ENCODE assay signal across 8 cellular contexts in the genomic region with DNA sequence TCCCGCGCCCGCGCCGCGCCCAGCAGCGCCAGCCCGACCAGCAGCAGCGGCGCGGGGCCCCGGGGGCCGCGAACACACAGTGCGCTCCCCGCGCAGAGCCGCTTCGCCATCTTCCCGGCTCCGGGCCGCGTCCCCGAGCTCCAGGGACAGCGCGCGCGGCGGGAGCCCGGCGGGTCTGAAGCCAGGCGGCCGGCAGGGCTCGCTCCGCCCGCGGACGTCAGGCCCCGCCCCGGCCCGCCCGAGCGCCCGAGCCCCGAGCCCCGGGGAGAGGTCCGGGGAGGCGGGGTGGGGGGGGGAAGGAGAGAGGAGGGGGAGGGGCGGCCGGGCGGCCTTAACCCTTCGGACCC. TPM values are rescaled to one million over a fixed set of nuclear protein-coding genes. Genes with fewer than 3 reads are reported as not detected.
A peak's percentile ranks its signal among the peaks of the same experiment; 100 is the strongest.
DNase-seq lines count a peak whose midpoint lies in the region; ATAC-seq and TF ChIP-seq lines count a peak whose summit lies in the region.

A gene with protein sequence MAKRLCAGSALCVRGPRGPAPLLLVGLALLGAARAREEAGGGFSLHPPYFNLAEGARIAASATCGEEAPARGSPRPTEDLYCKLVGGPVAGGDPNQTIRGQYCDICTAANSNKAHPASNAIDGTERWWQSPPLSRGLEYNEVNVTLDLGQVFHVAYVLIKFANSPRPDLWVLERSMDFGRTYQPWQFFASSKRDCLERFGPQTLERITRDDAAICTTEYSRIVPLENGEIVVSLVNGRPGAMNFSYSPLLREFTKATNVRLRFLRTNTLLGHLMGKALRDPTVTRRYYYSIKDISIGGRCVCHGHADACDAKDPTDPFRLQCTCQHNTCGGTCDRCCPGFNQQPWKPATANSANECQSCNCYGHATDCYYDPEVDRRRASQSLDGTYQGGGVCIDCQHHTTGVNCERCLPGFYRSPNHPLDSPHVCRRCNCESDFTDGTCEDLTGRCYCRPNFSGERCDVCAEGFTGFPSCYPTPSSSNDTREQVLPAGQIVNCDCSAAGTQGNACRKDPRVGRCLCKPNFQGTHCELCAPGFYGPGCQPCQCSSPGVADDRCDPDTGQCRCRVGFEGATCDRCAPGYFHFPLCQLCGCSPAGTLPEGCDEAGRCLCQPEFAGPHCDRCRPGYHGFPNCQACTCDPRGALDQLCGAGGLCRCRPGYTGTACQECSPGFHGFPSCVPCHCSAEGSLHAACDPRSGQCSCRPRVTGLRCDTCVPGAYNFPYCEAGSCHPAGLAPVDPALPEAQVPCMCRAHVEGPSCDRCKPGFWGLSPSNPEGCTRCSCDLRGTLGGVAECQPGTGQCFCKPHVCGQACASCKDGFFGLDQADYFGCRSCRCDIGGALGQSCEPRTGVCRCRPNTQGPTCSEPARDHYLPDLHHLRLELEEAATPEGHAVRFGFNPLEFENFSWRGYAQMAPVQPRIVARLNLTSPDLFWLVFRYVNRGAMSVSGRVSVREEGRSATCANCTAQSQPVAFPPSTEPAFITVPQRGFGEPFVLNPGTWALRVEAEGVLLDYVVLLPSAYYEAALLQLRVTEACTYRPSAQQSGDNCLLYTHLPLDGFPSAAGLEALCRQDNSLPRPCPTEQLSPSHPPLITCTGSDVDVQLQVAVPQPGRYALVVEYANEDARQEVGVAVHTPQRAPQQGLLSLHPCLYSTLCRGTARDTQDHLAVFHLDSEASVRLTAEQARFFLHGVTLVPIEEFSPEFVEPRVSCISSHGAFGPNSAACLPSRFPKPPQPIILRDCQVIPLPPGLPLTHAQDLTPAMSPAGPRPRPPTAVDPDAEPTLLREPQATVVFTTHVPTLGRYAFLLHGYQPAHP (N-terminal part only) (minus strand): TSS at position 177 of the 347 bp plus-strand sequence. CDS start 67 bp downstream, at position 110.

- H3K4me2 ChIP-seq in SK-N-SH = peak within 1 kb of the TSS; percentile 84

- H4K20me1 ChIP-seq in SK-N-SH (ENCODE audit: insufficient read depth) = peaks cover 24% of the 10 kb centered on the region

- H3F3A ChIP-seq in SK-N-SH (replicated peaks; ENCODE audit: insufficient read depth) = peaks cover 13% of the 10 kb centered on the region

- POLR2A ChIA-PET in BJ (lab: Charles Lee) (no interaction called here), SK-N-SH (lab: Yijun Ruan, JAX) (interaction anchor here (1.6 to 1.8 kb wide), 2 partner anchors 15 to 20 kb away, joined by 4 read pairs; a partner anchor contains a TSS)

- TF ChIP-seq EP300 in SK-N-SH (IDR thresholded peaks at IDR 0.05; ENCODE audit: borderline replicate concordance in 1 of 2, low read depth in 1 of 2, low read length in 1 of 2) = no peak

- H3K9me2 ChIP-seq in SK-N-SH = no peaks in the 10 kb centered on the region

- WGBS in SK-N-SH (ENCODE audit: low lambda C conversion rate) = no CpG with 5 or more reads among the region's 52 CpGs

- H3K79me2 ChIP-seq in SK-N-SH (ENCODE audit: insufficient read depth) = peaks cover 28% of the 10 kb centered on the region

- H3K9me3 ChIP-seq in SK-N-SH = no peaks in the 10 kb centered on the region
- H3K9me3 ChIP-seq in mucosa of rectum (ENCODE audit: control insufficient read depth in 2 of 2, low read length in 2 of 2) = no peaks in the 10 kb centered on the region

- peak within 1 kb of the TSS; percentile 57 for H3K4me3 ChIP-seq in BJ (ENCODE audit: low read depth, low read length)
- peak within 1 kb of the TSS; percentile 77 to 89 for H3K4me3 ChIP-seq in SK-N-SH (ENCODE audit: low read depth in 2 of 2, low read length in 1 of 2)
- peak within 1 kb of the TSS; percentile 55 to 57 for H3K4me3 ChIP-seq in mucosa of rectum (ENCODE audit: low read length in 2 of 2)

- H3K9ac ChIP-seq in SK-N-SH (peak within 1 kb of the TSS; percentile 80), mucosa of rectum (ENCODE audit: low read depth in 1 of 2, low read length in 2 of 2) (peak within 1 kb of the TSS in 1 of 2 donors; percentile 48)

- no peak for ATAC-seq in HG02763 (IDR thresholded peaks at IDR 0.05; ENCODE audit: unreplicated experiment)

- CTCF ChIA-PET in BJ (lab: Yijun Ruan, JAX) (interaction anchor here (0.6 to 5.8 kb wide), 3 partner anchors 9 to 63 kb away, joined by 3 to 55 read pairs (median 3); a partner anchor contains a TSS), SK-N-SH (lab: Yijun Ruan, JAX) (interaction anchor here (1.6 to 12.0 kb wide), 5 partner anchors 13 to 65 kb away, joined by 3 to 127 read pairs (median 13); a partner anchor contains a TSS)

- no peaks in the 10 kb centered on the region for H3K36me3 ChIP-seq in BJ (ENCODE audit: control insufficient read depth, insufficient read depth, low read length)
- H3K36me3 ChIP-seq in SK-N-SH (replicated peaks in 1 of 2; ENCODE audit: control insufficient read depth in 1 of 2, insufficient read depth in 2 of 2, low read length in 1 of 2) = peaks cover 0 to 5% of the 10 kb centered on the region in 2 experiments
- H3K36me3 ChIP-seq in mucosa of rectum (ENCODE audit: control insufficient read depth in 2 of 2, insufficient read depth in 2 of 2, low read length in 2 of 2) = no peaks in the 10 kb centered on the region

- peaks cover 3% of the 10 kb centered on the region; the same call in 1 of the 2 replicates for H3K27me3 ChIP-seq in BJ (ENCODE audit: control insufficient read depth, insufficient read depth, low read length)
- no peaks in the 10 kb centered on the region for H3K27me3 ChIP-seq in SK-N-SH (ENCODE audit: insufficient read depth)
- peaks cover 19 to 30% of the 10 kb centered on the region in 2 donors for H3K27me3 ChIP-seq in mucosa of rectum (ENCODE audit: control insufficient read depth in 2 of 2, insufficient read depth in 2 of 2, low read length in 2 of 2)

- H3K4me1 ChIP-seq in SK-N-SH (ENCODE audit: control insufficient read depth in 1 of 2, insufficient read depth in 2 of 2, low read depth in 1 of 2, low read length in 1 of 2) (peaks cover 33 to 82% of the 10 kb centered on the region in 2 experiments; a peak in 3 of 4 replicates), mucosa of rectum (ENCODE audit: control insufficient read depth in 2 of 2, insufficient read depth in 2 of 2, low read length in 2 of 2) (peaks cover 13 to 20% of the 10 kb centered on the region in 2 donors)

- TF ChIP-seq RAD21 in SK-N-SH (IDR thresholded peaks at IDR 0.05; ENCODE audit: low read length) = no peak

- no peak for DNase-seq in BJ (ENCODE audit: low read depth)
- peak; percentile 89 for DNase-seq in GM20000 (ENCODE audit: low spot score)
- DNase-seq in SK-N-SH = peak; percentile 94
- no peak for DNase-seq in epithelial cell of prostate (ENCODE audit: low read depth, low spot score)
- no peak for DNase-seq in stimulated activated naive CD4-positive, alpha-beta T cell (lab: John Stamatoyannopoulos, UW)
- DNase-seq in SW480 (ENCODE audit: low spot score) = no peak

- H3K27ac ChIP-seq in SK-N-SH (ENCODE audit: low read depth in 2 of 2, low read length in 1 of 2) (peak within 1 kb of the TSS in 1 of 2 experiments; percentile 93; a peak in 2 of 4 replicates), epithelial cell of prostate (peak within 1 kb of the TSS; percentile 80), mucosa of rectum (ENCODE audit: low read depth in 2 of 2, low read length in 2 of 2) (peak within 1 kb of the TSS; percentile 13 to 68)

- no peak within 1 kb of the TSS for H2AFZ ChIP-seq in SK-N-SH (ENCODE audit: low read depth)

- TF ChIP-seq CTCF in BJ (IDR thresholded peaks at IDR 0.05; ENCODE audit: insufficient read depth, low read depth, low read length) = no peak
- no peak for TF ChIP-seq CTCF in GM20000 (IDR thresholded peaks at IDR 0.05; ENCODE audit: extremely low read depth, missing control alignments)
- no peak for TF ChIP-seq CTCF in SK-N-SH (IDR thresholded peaks at IDR 0.05)

TF ChIP-seq in SK-N-SH, 30 proteins besides CTCF, POLR2A, EP300 and RAD21:
- TF ChIP-seq MEF2A (IDR thresholded peaks at IDR 0.05; ENCODE audit: borderline replicate concordance, low read depth) (no peak), POLR2AphosphoS5 (IDR thresholded peaks at IDR 0.05; ENCODE audit: low read depth, low read length) (peak; percentile 56)

RNA-seq across cellular contexts. Expression of the gene that starts here (rescaled TPM):
- polyA plus RNA-seq in BJ (2011; rRNA removed) (0.82 and 1.1 TPM in 2 replicates), SK-N-SH (2012; rRNA removed) (16.1 and 27.2 TPM in 2 replicates)
- polyA minus RNA-seq in BJ (2011; rRNA and poly(A)+ RNA removed) = 0.72 and 2.9 TPM in 2 replicates
- 9.9 and 17.8 TPM in 2 replicates for polyA plus RNA-seq in SK-N-SH (2012; cell fraction: cytosol; rRNA removed)
- polyA plus RNA-seq in SK-N-SH (2012; cell fraction: nucleus; rRNA removed) = 127 and 252 TPM in 2 replicates

Comparison
In these comparisons a context has a peak if more than half of its experiments do, and no peak if none do; other contexts are left out.
1. DNase-seq: peak in GM20000 (single experiment) and SK-N-SH (single experiment); none in BJ (single experiment), epithelial cell of prostate (single experiment), stimulated activated naive CD4-positive, alpha-beta T cell (0 of 6) and SW480 (single experiment).
2. Peak in every context shown above with its lines, with median percentiles within 50 percentile points of each other: H3K4me3 ChIP-seq.